In genomic region chr1:146036990-146037646, GRCh38 we compare ENCODE assay signal across 1 cellular context.
TF ChIP-seq lines count a peak whose summit lies in the region.

No MANE protein-coding gene starts in this region.

TF ChIP-seq in K562, 482 proteins besides CTCF, POLR2A, EP300 and RAD21 (continued from another document and continues in another):
- no peak for TF ChIP-seq HDAC8 (tag; IDR thresholded peaks at IDR 0.05)
- no peak for TF ChIP-seq CHCHD3 (CRISPR knock-in tag; IDR thresholded peaks at IDR 0.05)
- no peak for TF ChIP-seq ZNF398 (CRISPR knock-in tag; IDR thresholded peaks at IDR 0.05)
- TF ChIP-seq CSDE1 (IDR thresholded peaks at IDR 0.05): peak in 1 of 2 experiments; percentile 93; a peak in 2 of 4 replicates
- no peak for TF ChIP-seq ZNF217 (CRISPR knock-in tag; IDR thresholded peaks at IDR 0.05)
- peak; percentile 35 for TF ChIP-seq ZFP36 (IDR thresholded peaks at IDR 0.05; ENCODE audit: low read depth, low read length, partially characterized antibody)
- TF ChIP-seq ZNF316 (IDR thresholded peaks at IDR 0.05): no peak
- peak; percentile 54; the same call in 1 of the 2 replicates for TF ChIP-seq EP400 (IDR thresholded peaks at IDR 0.05)
- no peak for TF ChIP-seq AFF4 (CRISPR knock-in tag; IDR thresholded peaks at IDR 0.05)
- no peak for TF ChIP-seq IRF2 (CRISPR knock-in tag; IDR thresholded peaks at IDR 0.05)
- peak; percentile 72 for TF ChIP-seq MAX (CRISPR knock-in tag; IDR thresholded peaks at IDR 0.05)
- no peak for TF ChIP-seq ATF1 (CRISPR knock-in tag; IDR thresholded peaks at IDR 0.05)
- TF ChIP-seq ATF1 (tag; IDR thresholded peaks at IDR 0.05): no peak
- no peak for TF ChIP-seq ZBTB12 (CRISPR knock-in tag; IDR thresholded peaks at IDR 0.05)
- TF ChIP-seq ZNF644 (tag; IDR thresholded peaks at IDR 0.05; ENCODE audit: low read depth): no peak
- peak; percentile 56 for TF ChIP-seq BDP1 (IDR thresholded peaks at IDR 0.05; ENCODE audit: insufficient read depth, insufficient read length)
- no peak for TF ChIP-seq RFX7 (CRISPR knock-in tag; IDR thresholded peaks at IDR 0.05)
- TF ChIP-seq UBTF (IDR thresholded peaks at IDR 0.05; ENCODE audit: borderline replicate concordance in 1 of 2, low read depth in 2 of 2, low read length in 2 of 2): peak; percentile 8 to 16; a peak in 1 of 4 replicates
- TF ChIP-seq FIP1L1 (IDR thresholded peaks at IDR 0.05; ENCODE audit: low read depth, low read length, poor library complexity, severe bottlenecking): no peak
- no peak for TF ChIP-seq SREBF2 (CRISPR knock-in tag; IDR thresholded peaks at IDR 0.05)
- no peak for TF ChIP-seq ZNF311 (CRISPR knock-in tag; IDR thresholded peaks at IDR 0.05)
- no peak for TF ChIP-seq MTA3 (IDR thresholded peaks at IDR 0.05; ENCODE audit: borderline replicate concordance)
- TF ChIP-seq NBN (IDR thresholded peaks at IDR 0.05; ENCODE audit: low read depth): no peak; the same call in none of the 2 replicates
- no peak for TF ChIP-seq ZNF512 (tag; IDR thresholded peaks at IDR 0.05)
- no peak for TF ChIP-seq ZNF655 (CRISPR knock-in tag; IDR thresholded peaks at IDR 0.05)
- TF ChIP-seq CBX1 (IDR thresholded peaks at IDR 0.05; ENCODE audit: low read depth): no peak
- TF ChIP-seq ZC3H4 (CRISPR knock-in tag; IDR thresholded peaks at IDR 0.05; ENCODE audit: borderline replicate concordance): no peak
- TF ChIP-seq SMAD3 (CRISPR knock-in tag; conservative IDR thresholded peaks at IDR 0.05): no peak
- TF ChIP-seq ETV5 (CRISPR knock-in tag; IDR thresholded peaks at IDR 0.05; ENCODE audit: low read depth): no peak
- no peak for TF ChIP-seq TFAM (CRISPR knock-in tag; conservative IDR thresholded peaks at IDR 0.05)
- peak; percentile 100 for TF ChIP-seq TBP (optimal IDR thresholded peaks at IDR 0.05; ENCODE audit: low read depth, low read length)
- no peak for TF ChIP-seq TSHZ1 (CRISPR knock-in tag; IDR thresholded peaks at IDR 0.05)
- no peak for TF ChIP-seq ZNF408 (CRISPR knock-in tag; IDR thresholded peaks at IDR 0.05; ENCODE audit: low read depth)
- peak; percentile 67; the same call in 1 of the 2 replicates for TF ChIP-seq HBP1 (CRISPR knock-in tag; IDR thresholded peaks at IDR 0.05)
- no peak for TF ChIP-seq ZNF79 (CRISPR knock-in tag; IDR thresholded peaks at IDR 0.05; ENCODE audit: low read depth)
